ENCODE assay signal across 8 cellular contexts in the genomic region with DNA sequence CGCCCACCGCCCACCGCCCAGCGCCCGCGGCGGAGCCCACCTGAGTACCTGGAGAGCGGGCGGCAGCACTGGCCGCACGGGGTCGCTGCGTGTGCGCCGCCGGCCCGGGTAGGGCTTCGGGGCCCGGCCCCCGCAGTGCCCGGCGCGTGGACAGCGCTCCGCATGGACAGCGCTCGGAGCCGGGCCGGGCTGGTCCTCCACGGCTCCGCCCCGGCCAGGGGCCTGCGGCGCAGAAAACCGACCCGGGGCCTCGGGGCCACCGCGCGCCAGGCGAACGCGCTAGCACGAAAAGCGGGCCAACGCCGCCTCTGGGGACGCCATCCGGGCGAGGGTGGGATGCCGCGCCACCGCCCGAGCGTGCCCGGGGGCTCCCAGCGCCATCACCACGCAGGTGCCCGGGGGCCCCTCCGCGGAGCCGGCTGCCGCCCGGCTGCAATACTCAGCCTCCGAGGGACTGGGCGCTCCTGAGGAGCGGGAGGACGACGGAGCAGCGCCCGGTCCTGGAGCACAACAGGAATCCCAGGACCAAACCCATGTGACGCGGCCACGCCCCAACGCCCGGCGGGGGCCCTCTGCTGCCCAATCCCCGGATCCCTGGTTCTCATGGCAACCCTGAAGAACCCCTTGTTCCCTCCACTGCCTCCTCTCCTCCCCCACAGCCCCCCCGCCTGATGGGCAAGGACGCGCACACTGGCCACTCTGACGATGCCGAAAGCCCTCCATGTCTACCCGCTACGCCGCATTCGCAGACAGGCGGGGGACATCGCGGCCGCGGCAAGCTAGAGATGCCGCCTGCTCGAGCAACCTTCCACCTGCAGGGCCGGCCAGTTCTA. TPM values are rescaled to one million over a fixed set of nuclear protein-coding genes. Genes with fewer than 3 reads are reported as not detected.
DNase-seq lines count a peak whose midpoint lies in the region; ATAC-seq and TF ChIP-seq lines count a peak whose summit lies in the region.

GRB10 (minus strand) TSS at position 521 of the 833 bp plus-strand sequence. CDS start 50,574 bp downstream, outside the sequence.

- WGBS in gastroesophageal sphincter (ENCODE audit: low coverage in 1 of 2), 2 donors, result 60% methylated on average over 1 of the region's 95 CpGs; no CpG with 5 or more reads in 1 of the 2 donors

- no peak for TF ChIP-seq POLR2A in gastroesophageal sphincter (IDR thresholded peaks at IDR 0.05)

- intact Hi-C loops in activated T-helper 1 cell treated with anti-CD3 and anti-CD28 coated beads, Interleukin-12 subunit alpha, Interleukin-12 subunit beta, Interleukin-2, Interleukin-4 antibody, amounts not matched to agents 30 ng/mL and 10 ng/mL and 1 ng/mL, durations not matched to agents 14 hours and 24 hours and 36 hours (cut with micrococcal nuclease), result no loop called here

- peak within 1 kb of the TSS; percentile 56 for H3K4me3 Mint-ChIP-seq in activated T-helper 1 cell treated with anti-CD3 and anti-CD28 coated beads, Interleukin-12 subunit alpha, Interleukin-12 subunit beta, Interleukin-2, Interleukin-4 antibody, amounts not matched to agents 30 ng/mL and 10 ng/mL and 1 ng/mL, durations not matched to agents 14 hours and 24 hours and 36 hours
- peak within 1 kb of the TSS; percentile 74 for H3K4me3 Mint-ChIP-seq in nephron progenitor cell

- TF ChIP-seq CTCF in HFF-Myc (IDR thresholded peaks at IDR 0.05; ENCODE audit: low read depth, low read length, missing control alignments) (no peak), gastroesophageal sphincter (IDR thresholded peaks at IDR 0.05) (peak in 3 of 4 experiments; percentile 30 to 54 (median 34)), nephron progenitor cell (IDR thresholded peaks at IDR 0.05) (no peak)

- H3K27ac ChIP-seq in ACC112 (ENCODE audit: low read depth, low read length) (no peak within 1 kb of the TSS), gastroesophageal sphincter (peak within 1 kb of the TSS in 3 of 4 donors; percentile 41 to 78 (median 49))

- H3K36me3 ChIP-seq in ACC112 (ENCODE audit: insufficient read depth, low read length), result peaks cover 6% of the 10 kb centered on the region; the same call in 1 of the 2 replicates
- H3K36me3 ChIP-seq in gastroesophageal sphincter, result no peaks in the 10 kb centered on the region

- peaks cover 4% of the 10 kb centered on the region for H3K36me3 Mint-ChIP-seq in activated T-helper 1 cell treated with anti-CD3 and anti-CD28 coated beads, Interleukin-12 subunit alpha, Interleukin-12 subunit beta, Interleukin-2, Interleukin-4 antibody, amounts not matched to agents 30 ng/mL and 10 ng/mL and 1 ng/mL, durations not matched to agents 14 hours and 24 hours and 36 hours (ENCODE audit: low read depth)
- peaks cover 66% of the 10 kb centered on the region for H3K36me3 Mint-ChIP-seq in nephron progenitor cell (ENCODE audit: low read depth)

- H3K9me3 Mint-ChIP-seq in activated T-helper 1 cell treated with anti-CD3 and anti-CD28 coated beads, Interleukin-12 subunit alpha, Interleukin-12 subunit beta, Interleukin-2, Interleukin-4 antibody, amounts not matched to agents 30 ng/mL and 10 ng/mL and 1 ng/mL, durations not matched to agents 14 hours and 24 hours and 36 hours, result peaks cover 6% of the 10 kb centered on the region
- H3K9me3 Mint-ChIP-seq in nephron progenitor cell, result peaks cover 34% of the 10 kb centered on the region

- peaks cover 20% of the 10 kb centered on the region for H3K4me1 Mint-ChIP-seq in activated T-helper 1 cell treated with anti-CD3 and anti-CD28 coated beads, Interleukin-12 subunit alpha, Interleukin-12 subunit beta, Interleukin-2, Interleukin-4 antibody, amounts not matched to agents 30 ng/mL and 10 ng/mL and 1 ng/mL, durations not matched to agents 14 hours and 24 hours and 36 hours (ENCODE audit: low read depth)
- H3K4me1 Mint-ChIP-seq in nephron progenitor cell, result peaks cover 10% of the 10 kb centered on the region

- H3K9me3 ChIP-seq in gastroesophageal sphincter, result no peaks in the 10 kb centered on the region

- H3K27me3 ChIP-seq in ACC112 (ENCODE audit: insufficient read depth, low read length), result no peaks in the 10 kb centered on the region
- no peaks in the 10 kb centered on the region for H3K27me3 ChIP-seq in gastroesophageal sphincter

- H3K4me1 ChIP-seq in ACC112 (ENCODE audit: control insufficient read depth, insufficient read depth, low read length, unreplicated experiment) (no peaks in the 10 kb centered on the region), gastroesophageal sphincter (peaks cover 0 to 55% (median 4%) of the 10 kb centered on the region in 3 donors)

- ATAC-seq in gastroesophageal sphincter (peak; percentile 78), HG03432 (IDR thresholded peaks at IDR 0.05; ENCODE audit: unreplicated experiment) (no peak)

- DNase-seq in HFF-Myc (ENCODE audit: extremely low read depth, low read depth) (no peak), nephron progenitor cell (peak; percentile 65), NCI-H2171 (lab: John Stamatoyannopoulos, UW) (no peak), COLO668 (lab: John Stamatoyannopoulos, UW; ENCODE audit: unreplicated experiment) (no peak)
- no peak for DNase-seq in activated T-helper 1 cell treated with anti-CD3 and anti-CD28 coated beads, Interleukin-12 subunit alpha, Interleukin-12 subunit beta, Interleukin-2, Interleukin-4 antibody, amounts not matched to agents 30 ng/mL and 10 ng/mL and 1 ng/mL, durations not matched to agents 14 hours and 24 hours and 36 hours (ENCODE audit: low spot score)

- H2AFZ ChIP-seq in ACC112 (ENCODE audit: low read length, unreplicated experiment), result no peak within 1 kb of the TSS

- peaks cover 47% of the 10 kb centered on the region for H3K27me3 Mint-ChIP-seq in activated T-helper 1 cell treated with anti-CD3 and anti-CD28 coated beads, Interleukin-12 subunit alpha, Interleukin-12 subunit beta, Interleukin-2, Interleukin-4 antibody, amounts not matched to agents 30 ng/mL and 10 ng/mL and 1 ng/mL, durations not matched to agents 14 hours and 24 hours and 36 hours (ENCODE audit: insufficient read depth)
- peaks cover 32% of the 10 kb centered on the region for H3K27me3 Mint-ChIP-seq in nephron progenitor cell (ENCODE audit: low read depth, poor library complexity)

- peaks cover 96% of the 10 kb centered on the region for H3K79me2 ChIP-seq in ACC112 (ENCODE audit: control insufficient read depth, insufficient read depth, low read length, unreplicated experiment)

- no peak within 1 kb of the TSS for H3K27ac Mint-ChIP-seq in activated T-helper 1 cell treated with anti-CD3 and anti-CD28 coated beads, Interleukin-12 subunit alpha, Interleukin-12 subunit beta, Interleukin-2, Interleukin-4 antibody, amounts not matched to agents 30 ng/mL and 10 ng/mL and 1 ng/mL, durations not matched to agents 14 hours and 24 hours and 36 hours
- H3K27ac Mint-ChIP-seq in nephron progenitor cell, result peak within 1 kb of the TSS; percentile 90

- no peak for TF ChIP-seq EP300 in gastroesophageal sphincter (IDR thresholded peaks at IDR 0.05)

- H3K4me3 ChIP-seq in ACC112 (ENCODE audit: low read depth, low read length) (peak within 1 kb of the TSS; percentile 76), HFF-Myc (replicated peaks; ENCODE audit: low read depth, low read length) (peak within 1 kb of the TSS; percentile 47), gastroesophageal sphincter (peak within 1 kb of the TSS; percentile 44 to 66)

RNA-seq across cellular contexts. Expression of gene GRB10, which starts in this region (rescaled TPM):
- total RNA-seq in activated T-helper 1 cell treated with anti-CD3 and anti-CD28 coated beads, Interleukin-12 subunit alpha, Interleukin-12 subunit beta, Interleukin-2, Interleukin-4 antibody, amounts not matched to agents 30 ng/mL and 10 ng/mL and 1 ng/mL, durations not matched to agents 14 hours and 24 hours and 36 hours, result 2.8 and 3.6 TPM in 2 replicates
- 10 to 100 TPM; 28.5 to 58.0 (median 53.0) TPM for total RNA-seq in gastroesophageal sphincter

Comparison
In these comparisons a context has a peak if more than half of its experiments do, and no peak if none do; other contexts are left out.
1. CTCF ChIP-seq: peak in gastroesophageal sphincter (3 of 4); none in HFF-Myc (single experiment) and nephron progenitor cell (single experiment).
2. Peak in every context shown above with its lines, with median percentiles within 50 percentile points of each other: H3K4me3 ChIP-seq.